1 cellular context compared by ENCODE assay signal in genomic region chr14:92121670-92122350, GRCh38.
TF ChIP-seq lines count a peak whose summit lies in the region.

Gene CPSF2, plus strand, starts transcription at chr14:92121969. Its CDS starts 9,016 bp downstream, at chr14:92130985.
Gene NDUFB1, minus strand, starts transcription at chr14:92121706. Its CDS starts 4,069 bp downstream, at chr14:92117637.

TF ChIP-seq in WTC11, 78 proteins besides CTCF, POLR2A, EP300 and RAD21 (continued from another document and continues in another):
- TF ChIP-seq STAT6 (CRISPR knock-in tag; conservative IDR thresholded peaks at IDR 0.05; ENCODE audit: low read depth) (no peak), IRF2 (CRISPR knock-in tag; IDR thresholded peaks at IDR 0.05; ENCODE audit: borderline replicate concordance, low read depth) (no peak), ATF2 (CRISPR knock-in tag; IDR thresholded peaks at IDR 0.05; ENCODE audit: borderline replicate concordance, low read depth) (no peak), ATF1 (CRISPR knock-in tag; IDR thresholded peaks at IDR 0.05) (peak; percentile 58; the same call in 1 of the 2 replicates), AFF4 (CRISPR knock-in tag; IDR thresholded peaks at IDR 0.05; ENCODE audit: borderline replicate concordance) (no peak), E2F1 (CRISPR knock-in tag; IDR thresholded peaks at IDR 0.05) (peak; percentile 41; the same call in 1 of the 2 replicates), USF1 (CRISPR knock-in tag; IDR thresholded peaks at IDR 0.05) (peak; percentile 38; the same call in 1 of the 2 replicates), ARID4B (CRISPR knock-in tag; IDR thresholded peaks at IDR 0.05; ENCODE audit: borderline replicate concordance) (peak; percentile 82), NFATC4 (CRISPR knock-in tag; IDR thresholded peaks at IDR 0.05) (no peak), SP1 (CRISPR knock-in tag; conservative IDR thresholded peaks at IDR 0.05) (no peak), JAZF1 (CRISPR knock-in tag; IDR thresholded peaks at IDR 0.05) (no peak), ELF4 (CRISPR knock-in tag; IDR thresholded peaks at IDR 0.05; ENCODE audit: low read depth) (no peak), ZBTB43 (CRISPR knock-in tag; IDR thresholded peaks at IDR 0.05) (0 out of 2 replicates have a peak, but pooled peaks have one; percentile 16), SMAD4 (CRISPR knock-in tag; IDR thresholded peaks at IDR 0.05) (no peak), ATF6 (CRISPR knock-in tag; IDR thresholded peaks at IDR 0.05) (no peak), ZSCAN18 (CRISPR knock-in tag; IDR thresholded peaks at IDR 0.05) (no peak), CREB1 (CRISPR knock-in tag; IDR thresholded peaks at IDR 0.05) (no peak), ZNF263 (CRISPR knock-in tag; IDR thresholded peaks at IDR 0.05; ENCODE audit: low read depth) (no peak), NFE2L1 (CRISPR knock-in tag; IDR thresholded peaks at IDR 0.05) (no peak), NR1H2 (CRISPR knock-in tag; IDR thresholded peaks at IDR 0.05) (no peak), ZNF232 (CRISPR knock-in tag; IDR thresholded peaks at IDR 0.05) (no peak; the same call in 1 of the 2 replicates), USF2 (CRISPR knock-in tag; IDR thresholded peaks at IDR 0.05) (peak; percentile 10; the same call in 1 of the 2 replicates), ZNF512 (CRISPR knock-in tag; IDR thresholded peaks at IDR 0.05; ENCODE audit: borderline replicate concordance) (no peak), SMAD3 (CRISPR knock-in tag; IDR thresholded peaks at IDR 0.05; ENCODE audit: borderline replicate concordance) (no peak), ZNF423 (CRISPR knock-in tag; IDR thresholded peaks at IDR 0.05) (no peak), ETV6 (CRISPR knock-in tag; IDR thresholded peaks at IDR 0.05) (no peak; the same call in 1 of the 2 replicates)
